ENCODE assay signal across 21 cellular contexts in genomic region chr22:49446145-49446758, GRCh38.
DNase-seq lines count a peak whose midpoint lies in the region; FAIRE-seq and TF ChIP-seq lines count a peak whose summit lies in the region.
"Had no signal": no experiment of that assay in that cellular context is flagged by ENCODE, and none has a peak within 500 bp of the region (broad histone marks: within the 10 kb centered on the region; RNA-seq: fewer than 3 reads in every experiment).

No MANE protein-coding gene starts in this region.

- no peak for TF ChIP-seq EP300 in H1 (IDR thresholded peaks at IDR 0.05; ENCODE audit: borderline replicate concordance in 1 of 2, low read depth in 2 of 2, low read length in 2 of 2)

- H3K4me2 ChIP-seq in H1 (ENCODE audit: insufficient read depth in 1 of 2, low read depth in 2 of 2, low read length in 2 of 2) (no peak overlapping the region), mesendoderm (ENCODE audit: low read length) (no peak overlapping the region)
- H3K4me2 ChIP-seq: A549, GM23338 had no signal

- no peak overlapping the region for H2AK5ac ChIP-seq in H1 (ENCODE audit: low read depth, low read length)
- no peak overlapping the region for H2AK5ac ChIP-seq in mesendoderm (ENCODE audit: low read length)

- CTCF ChIA-PET in H1 (lab: Charles Lee; ENCODE audit: partially characterized antibody), result interaction anchor here (0.7 to 1.3 kb wide), 3 partner anchors 15 to 211 kb away, joined by 3 to 5 read pairs (median 3); no protein-coding TSS in a partner anchor

- H3K36me3 ChIP-seq in H1 (ENCODE audit: control insufficient read depth in 2 of 4, insufficient read depth in 4 of 4, low read length in 3 of 4) (no peaks in the 10 kb centered on the region), mesendoderm (ENCODE audit: control insufficient read depth, insufficient read depth, low read length) (no peaks in the 10 kb centered on the region), prostate gland (no peaks in the 10 kb centered on the region)

- DNase-seq in NCI-H748 (lab: John Stamatoyannopoulos, UW; ENCODE audit: unreplicated experiment), result peak; percentile 17
- DNase-seq in NCI-H748 treated with DMSO at 0.1 percent for 48 hours (lab: John Stamatoyannopoulos, UW), result no peak
- no peak for DNase-seq in H1 (ENCODE audit: low read depth in 1 of 2, low spot score in 2 of 2)
- no peak for DNase-seq in mesendoderm
- no peak for DNase-seq in SHP77 (lab: John Stamatoyannopoulos, UW)
- DNase-seq in prostate gland (ENCODE audit: low spot score), result no peak
- no peak for DNase-seq in stimulated activated CD4-positive, alpha-beta T cell treated with anti-CD3 and anti-CD28 coated beads, Interleukin-4, amount 100 ng/mL, for 4 hours
- DNase-seq: AML-193; Caco-2; CD4-positive, alpha-beta T cell; DMS153; DMS79; GDM1; HFFc6 had no signal

- H3K56ac ChIP-seq in H1 (replicated peaks; ENCODE audit: insufficient read length, low read depth, low read length) (no peak overlapping the region), mesendoderm (ENCODE audit: low read length) (no peak overlapping the region)

- peaks cover 5% of the 10 kb centered on the region for H3K23me2 ChIP-seq in H1 (ENCODE audit: low read depth, low read length)

- H2BK20ac ChIP-seq in H1 (ENCODE audit: low read length), result no peak overlapping the region

- peaks cover 0 to 11% (median 5%) of the 10 kb centered on the region in 4 experiments; a peak in 4 of 7 replicates for H3K27me3 ChIP-seq in H1 (replicated peaks in 1 of 4; ENCODE audit: control insufficient read depth in 3 of 4, extremely low read depth in 1 of 4, insufficient read depth in 3 of 4, low read length in 3 of 4)
- no peaks in the 10 kb centered on the region for H3K27me3 ChIP-seq in mesendoderm (ENCODE audit: insufficient read depth, low read length, poor library complexity)
- H3K27me3 ChIP-seq in prostate gland (replicated peaks; ENCODE audit: insufficient read depth), result peaks cover 15% of the 10 kb centered on the region

- H3K9ac ChIP-seq in H1 (replicated peaks in 1 of 4; ENCODE audit: extremely low read depth in 1 of 4, low read depth in 3 of 4, low read length in 3 of 4) (no peak overlapping the region), mesendoderm (ENCODE audit: low read length) (no peak overlapping the region)

- H4K5ac ChIP-seq in H1 (ENCODE audit: insufficient read length, low read depth, low read length) (no peak overlapping the region), mesendoderm (ENCODE audit: low read length) (no peak overlapping the region)

- H3K79me1 ChIP-seq in H1 (ENCODE audit: low read depth, low read length), result no peaks in the 10 kb centered on the region
- H3K79me1 ChIP-seq in mesendoderm (ENCODE audit: low read length), result no peaks in the 10 kb centered on the region

- TF ChIP-seq RAD21 in H1 (IDR thresholded peaks at IDR 0.05 in 1 of 2, conservative IDR thresholded peaks at IDR 0.05 in 1 of 2; ENCODE audit: low read depth in 2 of 2, low read length in 2 of 2), result no peak

- no peak overlapping the region for H3K14ac ChIP-seq in H1 (ENCODE audit: insufficient read length)

- no peak overlapping the region for H3K23ac ChIP-seq in H1 (ENCODE audit: insufficient read length)
- no peak overlapping the region for H3K23ac ChIP-seq in mesendoderm (ENCODE audit: low read length)

- H2BK15ac ChIP-seq in H1 (ENCODE audit: low read length) (0 out of 2 replicates have a peak overlapping the region, but pooled peaks have one; percentile 81), mesendoderm (replicated peaks; ENCODE audit: low read depth) (no peak overlapping the region)

- intact Hi-C loops in prostate gland (cut with DNase I), result no loop called here

- TF ChIP-seq CTCF in H1 (IDR thresholded peaks at IDR 0.05; ENCODE audit: control extremely low read depth in 1 of 3, insufficient read depth in 1 of 3, low read depth in 1 of 3, low read length in 3 of 3) (no peak), prostate gland (IDR thresholded peaks at IDR 0.05) (no peak)

- no peak overlapping the region for H3K18ac ChIP-seq in H1 (ENCODE audit: extremely low read depth, low read length)
- H3K18ac ChIP-seq in mesendoderm (ENCODE audit: low read length), result peak overlapping the region; percentile 57

- H3K9me3 ChIP-seq in H1 (ENCODE audit: insufficient read depth in 2 of 2, low read depth in 1 of 2, low read length in 1 of 2), result no peaks in the 10 kb centered on the region
- no peaks in the 10 kb centered on the region for H3K9me3 ChIP-seq in prostate gland
- H3K9me3 ChIP-seq: A549, Caco-2 had no signal

- H4K20me1 ChIP-seq in H1 (replicated peaks in 1 of 2; ENCODE audit: control insufficient read depth in 1 of 2, insufficient read depth in 2 of 2, low read length in 2 of 2), result peaks cover 0 to 5% of the 10 kb centered on the region in 2 experiments

- POLR2A ChIA-PET in H1 (lab: Charles Lee; ENCODE audit: partially characterized antibody), result no interaction called here

- no peak for TF ChIP-seq POLR2A in H1 (IDR thresholded peaks at IDR 0.05; ENCODE audit: control extremely low read depth in 1 of 2, low read depth in 2 of 2, low read length in 2 of 2)
- no peak for TF ChIP-seq POLR2A in prostate gland (IDR thresholded peaks at IDR 0.05)

- WGBS in H1 (ENCODE audit: extremely low coverage in 1 of 2, insufficient coverage in 1 of 2, insufficient read length in 1 of 2, insufficient replicate concordance in 2 of 2, low coverage in 1 of 2, low lambda C conversion rate in 2 of 2, missing lambda C conversion rate in 1 of 2), 2 experiments, result 90% methylated on average over 18 of the region's 18 CpGs; no CpG with 5 or more reads in 1 of the 2 experiments
- WGBS in mesendoderm (ENCODE audit: extremely low coverage, insufficient coverage, low lambda C conversion rate), result no CpG with 5 or more reads among the region's 18 CpGs
- 65% methylated on average over 18 of the region's 18 CpGs for WGBS in prostate gland

- H4K8ac ChIP-seq in H1 (ENCODE audit: extremely low read depth, insufficient read depth, low read length) (no peak overlapping the region; the same call in 1 of the 2 replicates), mesendoderm (ENCODE audit: low read depth, low read length) (no peak overlapping the region)

- H3K27ac ChIP-seq in H1 (ENCODE audit: low read depth, low read length) (no peak overlapping the region), mesendoderm (ENCODE audit: low read depth, low read length) (no peak overlapping the region), prostate gland (no peak overlapping the region)
- H3K27ac ChIP-seq: 22Rv1, A549, C4-2B, HL-60 had no signal

- FAIRE-seq in H1 (lab: Jason Lieb, UNC), result no peak
- FAIRE-seq: A549, GM12892, GM18507 had no signal

- no peak overlapping the region for H2AFZ ChIP-seq in H1 (ENCODE audit: low read length)
- H2AFZ ChIP-seq: GM23338 had no signal

- H3K79me2 ChIP-seq in H1 (ENCODE audit: control insufficient read depth in 1 of 2, insufficient read depth in 2 of 2, low read length in 2 of 2), result no peaks in the 10 kb centered on the region
- no peaks in the 10 kb centered on the region for H3K79me2 ChIP-seq in mesendoderm (ENCODE audit: control insufficient read depth, insufficient read depth, low read length)

- H3K4me3 ChIP-seq in H1 (ENCODE audit: extremely low read depth in 1 of 4, insufficient read depth in 2 of 4, low read depth in 3 of 4, low read length in 4 of 4) (no peak overlapping the region), mesendoderm (ENCODE audit: low read length) (no peak overlapping the region), prostate gland (no peak overlapping the region)
- H3K4me3 ChIP-seq: A549, GM23338 had no signal

- H2BK5ac ChIP-seq in H1 (ENCODE audit: low read depth, low read length) (no peak overlapping the region), mesendoderm (ENCODE audit: low read length) (no peak overlapping the region)

- H4K91ac ChIP-seq in H1 (replicated peaks; ENCODE audit: insufficient read length, low read length), result no peak overlapping the region

- H2BK120ac ChIP-seq in H1 (replicated peaks; ENCODE audit: low read depth, low read length) (no peak overlapping the region), mesendoderm (ENCODE audit: low read depth, low read length) (no peak overlapping the region)

- H3K4me1 ChIP-seq in H1 (replicated peaks in 1 of 4; ENCODE audit: control insufficient read depth in 3 of 4, insufficient read depth in 4 of 4, low read length in 3 of 4), result peaks cover 0 to 15% (median 10%) of the 10 kb centered on the region in 4 experiments; a peak in 6 of 7 replicates
- peaks cover 7% of the 10 kb centered on the region for H3K4me1 ChIP-seq in mesendoderm (ENCODE audit: control insufficient read depth, low read depth, low read length)
- H3K4me1 ChIP-seq in prostate gland (replicated peaks), result no peaks in the 10 kb centered on the region
- H3K4me1 ChIP-seq: A549, Caco-2 had no signal

- H3K4ac ChIP-seq in H1 (replicated peaks; ENCODE audit: insufficient read length, low read depth, low read length), result no peak overlapping the region
- no peak overlapping the region for H3K4ac ChIP-seq in mesendoderm (ENCODE audit: low read depth, low read length)

- H2BK12ac ChIP-seq in H1 (ENCODE audit: low read depth, low read length), result no peak overlapping the region

TF ChIP-seq in H1, 55 proteins besides CTCF, POLR2A, EP300 and RAD21:
- TF ChIP-seq RFX5 (IDR thresholded peaks at IDR 0.05; ENCODE audit: borderline replicate concordance, low read depth, low read length) (no peak), POU5F1 (IDR thresholded peaks at IDR 0.05; ENCODE audit: low read depth, low read length) (no peak), E2F6 (IDR thresholded peaks at IDR 0.05) (no peak), YY1 (IDR thresholded peaks at IDR 0.05; ENCODE audit: low read depth, low read length) (no peak), NANOG (IDR thresholded peaks at IDR 0.05; ENCODE audit: insufficient read depth, low read depth, low read length, poor library complexity, severe bottlenecking) (no peak), PHF8 (conservative IDR thresholded peaks at IDR 0.05; ENCODE audit: low read depth, low read length) (no peak), CEBPB (IDR thresholded peaks at IDR 0.05; ENCODE audit: low read depth, low read length) (no peak), BACH1 (IDR thresholded peaks at IDR 0.05; ENCODE audit: low read length) (no peak), KDM1A (IDR thresholded peaks at IDR 0.05; ENCODE audit: borderline replicate concordance, low read length) (no peak), BCL11A (IDR thresholded peaks at IDR 0.05; ENCODE audit: low read depth in 2 of 2, low read length in 2 of 2) (no peak), JUN (IDR thresholded peaks at IDR 0.05; ENCODE audit: low read depth, low read length) (no peak), TAF1 (IDR thresholded peaks at IDR 0.05; ENCODE audit: low read depth, low read length) (no peak)
